In the genomic region with DNA sequence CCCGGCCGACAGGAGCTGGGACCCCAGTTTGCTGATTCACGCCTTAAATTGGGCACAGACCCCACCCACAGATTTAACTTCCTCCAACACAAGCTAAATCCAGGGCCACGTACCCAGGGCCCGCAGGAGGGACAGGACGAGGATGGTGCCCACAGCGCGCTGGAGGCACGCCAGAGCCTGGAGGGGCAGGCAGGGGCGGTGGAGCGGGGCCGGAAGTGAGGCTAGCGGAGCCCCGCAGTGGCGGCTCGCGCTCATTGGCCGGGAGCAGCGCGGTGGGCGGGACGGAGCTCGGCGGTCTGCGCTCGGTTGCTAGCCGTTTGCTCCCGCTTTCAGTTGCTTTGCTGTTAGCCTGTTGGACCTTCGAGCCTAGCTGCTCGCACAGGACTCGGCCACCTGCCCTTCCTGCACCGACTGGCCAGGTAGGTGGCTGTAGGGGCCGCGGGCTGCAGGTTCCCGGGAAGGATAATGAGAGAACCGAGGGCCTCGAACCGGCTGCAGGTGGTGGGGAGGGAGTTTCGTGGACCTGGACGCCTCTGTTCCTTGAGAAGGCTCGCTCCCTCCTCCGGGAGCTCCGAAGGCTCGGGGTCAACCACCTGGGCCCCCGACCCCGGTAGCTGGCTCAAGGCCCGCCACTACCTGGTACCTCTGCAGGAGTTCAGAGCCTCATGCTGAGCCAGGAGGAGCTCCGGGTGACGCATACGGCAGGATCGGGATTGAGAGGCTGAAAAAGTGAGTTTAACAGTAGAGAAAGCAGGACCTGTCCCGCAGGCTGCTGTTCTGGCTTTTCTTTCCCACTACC, we compare ENCODE assay signal across 1 cellular context.
TF ChIP-seq lines count a peak whose summit lies in the region.

TSS of gene CCDC134 (plus strand) at position 332 of the 799 bp plus-strand sequence. CDS start 8,212 bp downstream, outside the sequence.

TF ChIP-seq in WTC11, 78 proteins besides CTCF, POLR2A, EP300 and RAD21 (continued from another document and continues in another):
- TF ChIP-seq, protein P1, sequence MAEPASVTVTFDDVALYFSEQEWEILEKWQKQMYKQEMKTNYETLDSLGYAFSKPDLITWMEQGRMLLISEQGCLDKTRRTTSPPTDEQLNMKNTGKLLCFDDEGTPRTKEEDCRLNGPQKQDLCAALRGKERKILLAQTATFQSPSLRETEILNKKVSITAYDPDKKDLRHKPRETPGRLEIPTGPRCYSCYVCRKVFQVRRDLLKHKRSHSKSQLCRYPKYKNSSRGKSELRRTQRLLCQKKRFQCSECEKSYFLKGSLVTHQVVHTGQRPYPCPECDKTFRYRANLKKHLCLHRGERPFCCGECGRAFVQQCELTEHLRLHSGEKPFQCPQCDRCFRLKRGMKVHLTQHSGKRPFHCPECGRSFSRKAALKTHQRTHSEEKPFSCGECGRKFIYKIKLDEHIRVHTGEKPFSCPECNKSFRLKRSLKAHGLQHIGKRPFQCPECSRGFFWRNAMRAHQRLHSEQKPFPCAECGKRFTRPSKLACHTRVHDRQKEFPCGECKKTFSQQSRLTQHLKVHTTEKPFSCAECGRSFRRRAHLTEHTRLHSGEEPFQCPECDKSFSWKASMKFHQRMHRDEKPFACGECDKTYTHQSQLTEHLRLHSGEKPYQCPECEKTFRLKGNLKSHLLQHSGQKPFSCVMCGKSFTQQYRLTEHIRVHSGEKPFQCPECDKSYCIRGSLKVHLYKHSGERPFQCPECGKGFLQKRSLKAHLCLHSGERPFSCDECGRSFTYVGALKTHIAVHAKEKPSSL (CRISPR knock-in tag; conservative IDR thresholded peaks at IDR 0.05), result no peak
- TF ChIP-seq IRF2 (CRISPR knock-in tag; IDR thresholded peaks at IDR 0.05; ENCODE audit: borderline replicate concordance, low read depth) (no peak), ZNF121 (CRISPR knock-in tag; IDR thresholded peaks at IDR 0.05) (0 out of 2 replicates have a peak, but pooled peaks have one; percentile 18), E2F5 (CRISPR knock-in tag; IDR thresholded peaks at IDR 0.05) (no peak; the same call in 1 of the 2 replicates), ZNF219 (CRISPR knock-in tag; IDR thresholded peaks at IDR 0.05; ENCODE audit: borderline replicate concordance) (no peak), IRF1 (CRISPR knock-in tag; IDR thresholded peaks at IDR 0.05) (no peak), NFE2L1 (CRISPR knock-in tag; IDR thresholded peaks at IDR 0.05) (no peak; the same call in none of the 2 replicates), ATF1 (CRISPR knock-in tag; IDR thresholded peaks at IDR 0.05) (no peak), ZNF423 (CRISPR knock-in tag; IDR thresholded peaks at IDR 0.05) (no peak), NR2C2 (CRISPR knock-in tag; IDR thresholded peaks at IDR 0.05) (no peak; the same call in 1 of the 2 replicates), CBFB (CRISPR knock-in tag; IDR thresholded peaks at IDR 0.05; ENCODE audit: low read depth) (peak; percentile 88; the same call in 1 of the 2 replicates), PRRX2 (CRISPR knock-in tag; IDR thresholded peaks at IDR 0.05) (no peak), SMAD4 (CRISPR knock-in tag; IDR thresholded peaks at IDR 0.05) (no peak), ESRRA (CRISPR knock-in tag; IDR thresholded peaks at IDR 0.05; ENCODE audit: borderline replicate concordance) (peak; percentile 86; the same call in 1 of the 2 replicates), NFYB (CRISPR knock-in tag; conservative IDR thresholded peaks at IDR 0.05; ENCODE audit: low read depth) (peak; percentile 85), GRHL2 (CRISPR knock-in tag; IDR thresholded peaks at IDR 0.05; ENCODE audit: insufficient replicate concordance, severe bottlenecking) (no peak), NR1H2 (CRISPR knock-in tag; IDR thresholded peaks at IDR 0.05) (no peak), TEAD1 (CRISPR knock-in tag; IDR thresholded peaks at IDR 0.05) (no peak; the same call in none of the 2 replicates), RELA (CRISPR knock-in tag; IDR thresholded peaks at IDR 0.05; ENCODE audit: borderline replicate concordance) (no peak; the same call in 1 of the 2 replicates), MXD4 (CRISPR knock-in tag; IDR thresholded peaks at IDR 0.05; ENCODE audit: borderline replicate concordance) (no peak), HMGXB4 (CRISPR knock-in tag; IDR thresholded peaks at IDR 0.05) (peak; percentile 50), SMAD3 (CRISPR knock-in tag; IDR thresholded peaks at IDR 0.05; ENCODE audit: borderline replicate concordance) (peak; percentile 48; the same call in 1 of the 2 replicates)
- TF ChIP-seq, protein P2, sequence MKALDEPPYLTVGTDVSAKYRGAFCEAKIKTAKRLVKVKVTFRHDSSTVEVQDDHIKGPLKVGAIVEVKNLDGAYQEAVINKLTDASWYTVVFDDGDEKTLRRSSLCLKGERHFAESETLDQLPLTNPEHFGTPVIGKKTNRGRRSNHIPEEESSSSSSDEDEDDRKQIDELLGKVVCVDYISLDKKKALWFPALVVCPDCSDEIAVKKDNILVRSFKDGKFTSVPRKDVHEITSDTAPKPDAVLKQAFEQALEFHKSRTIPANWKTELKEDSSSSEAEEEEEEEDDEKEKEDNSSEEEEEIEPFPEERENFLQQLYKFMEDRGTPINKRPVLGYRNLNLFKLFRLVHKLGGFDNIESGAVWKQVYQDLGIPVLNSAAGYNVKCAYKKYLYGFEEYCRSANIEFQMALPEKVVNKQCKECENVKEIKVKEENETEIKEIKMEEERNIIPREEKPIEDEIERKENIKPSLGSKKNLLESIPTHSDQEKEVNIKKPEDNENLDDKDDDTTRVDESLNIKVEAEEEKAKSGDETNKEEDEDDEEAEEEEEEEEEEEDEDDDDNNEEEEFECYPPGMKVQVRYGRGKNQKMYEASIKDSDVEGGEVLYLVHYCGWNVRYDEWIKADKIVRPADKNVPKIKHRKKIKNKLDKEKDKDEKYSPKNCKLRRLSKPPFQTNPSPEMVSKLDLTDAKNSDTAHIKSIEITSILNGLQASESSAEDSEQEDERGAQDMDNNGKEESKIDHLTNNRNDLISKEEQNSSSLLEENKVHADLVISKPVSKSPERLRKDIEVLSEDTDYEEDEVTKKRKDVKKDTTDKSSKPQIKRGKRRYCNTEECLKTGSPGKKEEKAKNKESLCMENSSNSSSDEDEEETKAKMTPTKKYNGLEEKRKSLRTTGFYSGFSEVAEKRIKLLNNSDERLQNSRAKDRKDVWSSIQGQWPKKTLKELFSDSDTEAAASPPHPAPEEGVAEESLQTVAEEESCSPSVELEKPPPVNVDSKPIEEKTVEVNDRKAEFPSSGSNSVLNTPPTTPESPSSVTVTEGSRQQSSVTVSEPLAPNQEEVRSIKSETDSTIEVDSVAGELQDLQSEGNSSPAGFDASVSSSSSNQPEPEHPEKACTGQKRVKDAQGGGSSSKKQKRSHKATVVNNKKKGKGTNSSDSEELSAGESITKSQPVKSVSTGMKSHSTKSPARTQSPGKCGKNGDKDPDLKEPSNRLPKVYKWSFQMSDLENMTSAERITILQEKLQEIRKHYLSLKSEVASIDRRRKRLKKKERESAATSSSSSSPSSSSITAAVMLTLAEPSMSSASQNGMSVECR (CRISPR knock-in tag; IDR thresholded peaks at IDR 0.05; ENCODE audit: borderline replicate concordance), result peak; percentile 88
- TF ChIP-seq, protein P3, sequence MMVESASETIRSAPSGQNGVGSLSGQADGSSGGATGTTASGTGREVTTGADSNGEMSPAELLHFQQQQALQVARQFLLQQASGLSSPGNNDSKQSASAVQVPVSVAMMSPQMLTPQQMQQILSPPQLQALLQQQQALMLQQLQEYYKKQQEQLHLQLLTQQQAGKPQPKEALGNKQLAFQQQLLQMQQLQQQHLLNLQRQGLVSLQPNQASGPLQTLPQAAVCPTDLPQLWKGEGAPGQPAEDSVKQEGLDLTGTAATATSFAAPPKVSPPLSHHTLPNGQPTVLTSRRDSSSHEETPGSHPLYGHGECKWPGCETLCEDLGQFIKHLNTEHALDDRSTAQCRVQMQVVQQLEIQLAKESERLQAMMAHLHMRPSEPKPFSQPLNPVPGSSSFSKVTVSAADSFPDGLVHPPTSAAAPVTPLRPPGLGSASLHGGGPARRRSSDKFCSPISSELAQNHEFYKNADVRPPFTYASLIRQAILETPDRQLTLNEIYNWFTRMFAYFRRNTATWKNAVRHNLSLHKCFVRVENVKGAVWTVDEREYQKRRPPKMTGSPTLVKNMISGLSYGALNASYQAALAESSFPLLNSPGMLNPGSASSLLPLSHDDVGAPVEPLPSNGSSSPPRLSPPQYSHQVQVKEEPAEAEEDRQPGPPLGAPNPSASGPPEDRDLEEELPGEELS (CRISPR knock-in tag; IDR thresholded peaks at IDR 0.05), result peak; percentile 76
- TF ChIP-seq, protein P4, sequence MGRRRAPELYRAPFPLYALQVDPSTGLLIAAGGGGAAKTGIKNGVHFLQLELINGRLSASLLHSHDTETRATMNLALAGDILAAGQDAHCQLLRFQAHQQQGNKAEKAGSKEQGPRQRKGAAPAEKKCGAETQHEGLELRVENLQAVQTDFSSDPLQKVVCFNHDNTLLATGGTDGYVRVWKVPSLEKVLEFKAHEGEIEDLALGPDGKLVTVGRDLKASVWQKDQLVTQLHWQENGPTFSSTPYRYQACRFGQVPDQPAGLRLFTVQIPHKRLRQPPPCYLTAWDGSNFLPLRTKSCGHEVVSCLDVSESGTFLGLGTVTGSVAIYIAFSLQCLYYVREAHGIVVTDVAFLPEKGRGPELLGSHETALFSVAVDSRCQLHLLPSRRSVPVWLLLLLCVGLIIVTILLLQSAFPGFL (CRISPR knock-in tag; IDR thresholded peaks at IDR 0.05; ENCODE audit: borderline replicate concordance), result no peak
- TF ChIP-seq, protein P5, sequence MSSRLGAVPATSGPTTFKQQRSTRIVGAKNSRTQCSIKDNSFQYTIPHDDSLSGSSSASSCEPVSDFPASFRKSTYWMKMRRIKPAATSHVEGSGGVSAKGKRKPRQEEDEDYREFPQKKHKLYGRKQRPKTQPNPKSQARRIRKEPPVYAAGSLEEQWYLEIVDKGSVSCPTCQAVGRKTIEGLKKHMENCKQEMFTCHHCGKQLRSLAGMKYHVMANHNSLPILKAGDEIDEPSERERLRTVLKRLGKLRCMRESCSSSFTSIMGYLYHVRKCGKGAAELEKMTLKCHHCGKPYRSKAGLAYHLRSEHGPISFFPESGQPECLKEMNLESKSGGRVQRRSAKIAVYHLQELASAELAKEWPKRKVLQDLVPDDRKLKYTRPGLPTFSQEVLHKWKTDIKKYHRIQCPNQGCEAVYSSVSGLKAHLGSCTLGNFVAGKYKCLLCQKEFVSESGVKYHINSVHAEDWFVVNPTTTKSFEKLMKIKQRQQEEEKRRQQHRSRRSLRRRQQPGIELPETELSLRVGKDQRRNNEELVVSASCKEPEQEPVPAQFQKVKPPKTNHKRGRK (CRISPR knock-in tag; IDR thresholded peaks at IDR 0.05; ENCODE audit: borderline replicate concordance), result no peak
- TF ChIP-seq, protein P6, sequence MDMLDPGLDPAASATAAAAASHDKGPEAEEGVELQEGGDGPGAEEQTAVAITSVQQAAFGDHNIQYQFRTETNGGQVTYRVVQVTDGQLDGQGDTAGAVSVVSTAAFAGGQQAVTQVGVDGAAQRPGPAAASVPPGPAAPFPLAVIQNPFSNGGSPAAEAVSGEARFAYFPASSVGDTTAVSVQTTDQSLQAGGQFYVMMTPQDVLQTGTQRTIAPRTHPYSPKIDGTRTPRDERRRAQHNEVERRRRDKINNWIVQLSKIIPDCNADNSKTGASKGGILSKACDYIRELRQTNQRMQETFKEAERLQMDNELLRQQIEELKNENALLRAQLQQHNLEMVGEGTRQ (CRISPR knock-in tag; IDR thresholded peaks at IDR 0.05), result 0 out of 2 replicates have a peak, but pooled peaks have one; percentile 20
- TF ChIP-seq, protein P7, sequence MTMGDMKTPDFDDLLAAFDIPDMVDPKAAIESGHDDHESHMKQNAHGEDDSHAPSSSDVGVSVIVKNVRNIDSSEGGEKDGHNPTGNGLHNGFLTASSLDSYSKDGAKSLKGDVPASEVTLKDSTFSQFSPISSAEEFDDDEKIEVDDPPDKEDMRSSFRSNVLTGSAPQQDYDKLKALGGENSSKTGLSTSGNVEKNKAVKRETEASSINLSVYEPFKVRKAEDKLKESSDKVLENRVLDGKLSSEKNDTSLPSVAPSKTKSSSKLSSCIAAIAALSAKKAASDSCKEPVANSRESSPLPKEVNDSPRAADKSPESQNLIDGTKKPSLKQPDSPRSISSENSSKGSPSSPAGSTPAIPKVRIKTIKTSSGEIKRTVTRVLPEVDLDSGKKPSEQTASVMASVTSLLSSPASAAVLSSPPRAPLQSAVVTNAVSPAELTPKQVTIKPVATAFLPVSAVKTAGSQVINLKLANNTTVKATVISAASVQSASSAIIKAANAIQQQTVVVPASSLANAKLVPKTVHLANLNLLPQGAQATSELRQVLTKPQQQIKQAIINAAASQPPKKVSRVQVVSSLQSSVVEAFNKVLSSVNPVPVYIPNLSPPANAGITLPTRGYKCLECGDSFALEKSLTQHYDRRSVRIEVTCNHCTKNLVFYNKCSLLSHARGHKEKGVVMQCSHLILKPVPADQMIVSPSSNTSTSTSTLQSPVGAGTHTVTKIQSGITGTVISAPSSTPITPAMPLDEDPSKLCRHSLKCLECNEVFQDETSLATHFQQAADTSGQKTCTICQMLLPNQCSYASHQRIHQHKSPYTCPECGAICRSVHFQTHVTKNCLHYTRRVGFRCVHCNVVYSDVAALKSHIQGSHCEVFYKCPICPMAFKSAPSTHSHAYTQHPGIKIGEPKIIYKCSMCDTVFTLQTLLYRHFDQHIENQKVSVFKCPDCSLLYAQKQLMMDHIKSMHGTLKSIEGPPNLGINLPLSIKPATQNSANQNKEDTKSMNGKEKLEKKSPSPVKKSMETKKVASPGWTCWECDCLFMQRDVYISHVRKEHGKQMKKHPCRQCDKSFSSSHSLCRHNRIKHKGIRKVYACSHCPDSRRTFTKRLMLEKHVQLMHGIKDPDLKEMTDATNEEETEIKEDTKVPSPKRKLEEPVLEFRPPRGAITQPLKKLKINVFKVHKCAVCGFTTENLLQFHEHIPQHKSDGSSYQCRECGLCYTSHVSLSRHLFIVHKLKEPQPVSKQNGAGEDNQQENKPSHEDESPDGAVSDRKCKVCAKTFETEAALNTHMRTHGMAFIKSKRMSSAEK (CRISPR knock-in tag; IDR thresholded peaks at IDR 0.05; ENCODE audit: borderline replicate concordance), result no peak
